In genomic region chr5:131515348-131515747, GRCh38 we compare ENCODE assay signal across 1 cellular context.
TF ChIP-seq lines count a peak whose summit lies in the region.

No MANE protein-coding gene starts in this region.

TF ChIP-seq in GM23338, 12 proteins besides CTCF, POLR2A, EP300 and RAD21 (continued from another document):
- TF ChIP-seq ZNF462 (CRISPR knock-in tag; IDR thresholded peaks at IDR 0.05) (no peak), ZNF331 (CRISPR knock-in tag; IDR thresholded peaks at IDR 0.05; ENCODE audit: low read depth) (no peak), NANOG (IDR thresholded peaks at IDR 0.05; ENCODE audit: borderline replicate concordance) (no peak), EZH2 (IDR thresholded peaks at IDR 0.05; ENCODE audit: low read depth, unreplicated experiment) (no peak), JUNB (IDR thresholded peaks at IDR 0.05; ENCODE audit: unreplicated experiment) (no peak), ZNF114 (CRISPR knock-in tag; IDR thresholded peaks at IDR 0.05) (no peak), REST (IDR thresholded peaks at IDR 0.05; ENCODE audit: unreplicated experiment) (no peak)
